In the genomic region with DNA sequence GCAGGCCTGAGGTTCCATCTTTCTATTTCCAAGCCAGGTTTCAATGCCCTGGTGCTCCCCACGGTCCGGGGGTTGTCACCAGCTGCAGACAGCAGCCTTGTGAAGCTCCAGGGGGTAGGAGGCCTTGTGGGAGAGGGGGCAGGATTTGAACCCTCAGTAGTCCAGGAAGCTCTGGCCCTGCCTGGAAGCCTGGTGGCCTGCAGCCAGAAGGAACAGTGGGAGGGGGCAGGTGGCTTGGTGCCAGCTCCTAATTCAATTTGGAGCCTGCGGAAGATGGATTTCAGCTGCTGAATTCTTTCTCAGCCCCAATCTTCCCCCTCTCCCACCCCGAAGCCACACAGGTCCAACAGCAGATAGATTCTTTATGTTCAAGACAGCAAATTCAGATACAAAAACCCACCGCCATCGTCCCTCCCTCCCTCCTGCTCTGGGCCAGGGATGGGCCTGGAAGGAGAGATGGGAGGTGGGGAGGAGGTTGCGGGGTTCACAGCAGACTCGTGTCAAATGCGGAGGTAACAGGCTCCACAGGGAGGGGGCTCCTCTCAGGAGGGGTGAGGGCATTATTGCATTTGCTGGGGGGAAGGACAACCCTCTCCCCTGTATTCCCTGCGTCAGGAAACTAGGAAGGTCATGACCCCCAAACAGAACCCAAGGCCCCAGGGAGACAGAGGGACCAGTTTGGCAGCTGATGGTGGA, we compare ENCODE assay signal across 2 cellular contexts.
TF ChIP-seq lines count a peak whose summit lies in the region.

No MANE protein-coding gene starts in this region.

TF ChIP-seq in IMR-90, 13 proteins besides CTCF, POLR2A, EP300 and RAD21:
- TF ChIP-seq MAZ (IDR thresholded peaks at IDR 0.05; ENCODE audit: borderline replicate concordance, low read depth, low read length) (no peak), CEBPB (IDR thresholded peaks at IDR 0.05; ENCODE audit: low read depth, low read length) (no peak), MXI1 (IDR thresholded peaks at IDR 0.05; ENCODE audit: borderline replicate concordance, low read depth, low read length) (no peak), CHD1 (IDR thresholded peaks at IDR 0.05; ENCODE audit: low read depth, low read length) (no peak), RCOR1 (IDR thresholded peaks at IDR 0.05; ENCODE audit: insufficient replicate concordance, low read length) (no peak), MAFK (IDR thresholded peaks at IDR 0.05; ENCODE audit: low read depth, low read length) (no peak), BHLHE40 (IDR thresholded peaks at IDR 0.05; ENCODE audit: low read depth, low read length) (no peak), RFX5 (IDR thresholded peaks at IDR 0.05; ENCODE audit: low read depth, low read length) (no peak), SMC3 (IDR thresholded peaks at IDR 0.05; ENCODE audit: low read depth, low read length) (no peak), NFE2L2 (IDR thresholded peaks at IDR 0.05; ENCODE audit: low read depth, low read length) (no peak), FOS (IDR thresholded peaks at IDR 0.05; ENCODE audit: low read depth, low read length) (no peak)
- TF ChIP-seq, protein P1, sequence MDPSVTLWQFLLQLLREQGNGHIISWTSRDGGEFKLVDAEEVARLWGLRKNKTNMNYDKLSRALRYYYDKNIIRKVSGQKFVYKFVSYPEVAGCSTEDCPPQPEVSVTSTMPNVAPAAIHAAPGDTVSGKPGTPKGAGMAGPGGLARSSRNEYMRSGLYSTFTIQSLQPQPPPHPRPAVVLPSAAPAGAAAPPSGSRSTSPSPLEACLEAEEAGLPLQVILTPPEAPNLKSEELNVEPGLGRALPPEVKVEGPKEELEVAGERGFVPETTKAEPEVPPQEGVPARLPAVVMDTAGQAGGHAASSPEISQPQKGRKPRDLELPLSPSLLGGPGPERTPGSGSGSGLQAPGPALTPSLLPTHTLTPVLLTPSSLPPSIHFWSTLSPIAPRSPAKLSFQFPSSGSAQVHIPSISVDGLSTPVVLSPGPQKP (IDR thresholded peaks at IDR 0.05; ENCODE audit: borderline replicate concordance, low read depth, low read length) = no peak
- TF ChIP-seq, protein P2, sequence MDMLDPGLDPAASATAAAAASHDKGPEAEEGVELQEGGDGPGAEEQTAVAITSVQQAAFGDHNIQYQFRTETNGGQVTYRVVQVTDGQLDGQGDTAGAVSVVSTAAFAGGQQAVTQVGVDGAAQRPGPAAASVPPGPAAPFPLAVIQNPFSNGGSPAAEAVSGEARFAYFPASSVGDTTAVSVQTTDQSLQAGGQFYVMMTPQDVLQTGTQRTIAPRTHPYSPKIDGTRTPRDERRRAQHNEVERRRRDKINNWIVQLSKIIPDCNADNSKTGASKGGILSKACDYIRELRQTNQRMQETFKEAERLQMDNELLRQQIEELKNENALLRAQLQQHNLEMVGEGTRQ (IDR thresholded peaks at IDR 0.05; ENCODE audit: low read depth, low read length) = no peak
TF ChIP-seq in IMR-90: peak in this region for 0.

TF ChIP-seq in K562, 482 proteins besides CTCF, POLR2A, EP300 and RAD21:
- TF ChIP-seq SRSF1 (IDR thresholded peaks at IDR 0.05; ENCODE audit: low read depth, low read length) (no peak), NFIC (IDR thresholded peaks at IDR 0.05) (peak; percentile 49), CBX2 (IDR thresholded peaks at IDR 0.05; ENCODE audit: insufficient read depth, low read length, poor library complexity, severe bottlenecking) (no peak), SMARCA4 (IDR thresholded peaks at IDR 0.05) (no peak), TCF3 (CRISPR knock-in tag; IDR thresholded peaks at IDR 0.05) (no peak), TEAD1 (CRISPR knock-in tag; IDR thresholded peaks at IDR 0.05) (no peak)
- TF ChIP-seq, protein P3, sequence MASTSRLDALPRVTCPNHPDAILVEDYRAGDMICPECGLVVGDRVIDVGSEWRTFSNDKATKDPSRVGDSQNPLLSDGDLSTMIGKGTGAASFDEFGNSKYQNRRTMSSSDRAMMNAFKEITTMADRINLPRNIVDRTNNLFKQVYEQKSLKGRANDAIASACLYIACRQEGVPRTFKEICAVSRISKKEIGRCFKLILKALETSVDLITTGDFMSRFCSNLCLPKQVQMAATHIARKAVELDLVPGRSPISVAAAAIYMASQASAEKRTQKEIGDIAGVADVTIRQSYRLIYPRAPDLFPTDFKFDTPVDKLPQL (IDR thresholded peaks at IDR 0.05; ENCODE audit: extremely low read depth, insufficient read length) = no peak
- TF ChIP-seq, protein P4, sequence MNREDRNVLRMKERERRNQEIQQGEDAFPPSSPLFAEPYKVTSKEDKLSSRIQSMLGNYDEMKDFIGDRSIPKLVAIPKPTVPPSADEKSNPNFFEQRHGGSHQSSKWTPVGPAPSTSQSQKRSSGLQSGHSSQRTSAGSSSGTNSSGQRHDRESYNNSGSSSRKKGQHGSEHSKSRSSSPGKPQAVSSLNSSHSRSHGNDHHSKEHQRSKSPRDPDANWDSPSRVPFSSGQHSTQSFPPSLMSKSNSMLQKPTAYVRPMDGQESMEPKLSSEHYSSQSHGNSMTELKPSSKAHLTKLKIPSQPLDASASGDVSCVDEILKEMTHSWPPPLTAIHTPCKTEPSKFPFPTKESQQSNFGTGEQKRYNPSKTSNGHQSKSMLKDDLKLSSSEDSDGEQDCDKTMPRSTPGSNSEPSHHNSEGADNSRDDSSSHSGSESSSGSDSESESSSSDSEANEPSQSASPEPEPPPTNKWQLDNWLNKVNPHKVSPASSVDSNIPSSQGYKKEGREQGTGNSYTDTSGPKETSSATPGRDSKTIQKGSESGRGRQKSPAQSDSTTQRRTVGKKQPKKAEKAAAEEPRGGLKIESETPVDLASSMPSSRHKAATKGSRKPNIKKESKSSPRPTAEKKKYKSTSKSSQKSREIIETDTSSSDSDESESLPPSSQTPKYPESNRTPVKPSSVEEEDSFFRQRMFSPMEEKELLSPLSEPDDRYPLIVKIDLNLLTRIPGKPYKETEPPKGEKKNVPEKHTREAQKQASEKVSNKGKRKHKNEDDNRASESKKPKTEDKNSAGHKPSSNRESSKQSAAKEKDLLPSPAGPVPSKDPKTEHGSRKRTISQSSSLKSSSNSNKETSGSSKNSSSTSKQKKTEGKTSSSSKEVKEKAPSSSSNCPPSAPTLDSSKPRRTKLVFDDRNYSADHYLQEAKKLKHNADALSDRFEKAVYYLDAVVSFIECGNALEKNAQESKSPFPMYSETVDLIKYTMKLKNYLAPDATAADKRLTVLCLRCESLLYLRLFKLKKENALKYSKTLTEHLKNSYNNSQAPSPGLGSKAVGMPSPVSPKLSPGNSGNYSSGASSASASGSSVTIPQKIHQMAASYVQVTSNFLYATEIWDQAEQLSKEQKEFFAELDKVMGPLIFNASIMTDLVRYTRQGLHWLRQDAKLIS (CRISPR knock-in tag; IDR thresholded peaks at IDR 0.05) = no peak
- TF ChIP-seq, protein P5, sequence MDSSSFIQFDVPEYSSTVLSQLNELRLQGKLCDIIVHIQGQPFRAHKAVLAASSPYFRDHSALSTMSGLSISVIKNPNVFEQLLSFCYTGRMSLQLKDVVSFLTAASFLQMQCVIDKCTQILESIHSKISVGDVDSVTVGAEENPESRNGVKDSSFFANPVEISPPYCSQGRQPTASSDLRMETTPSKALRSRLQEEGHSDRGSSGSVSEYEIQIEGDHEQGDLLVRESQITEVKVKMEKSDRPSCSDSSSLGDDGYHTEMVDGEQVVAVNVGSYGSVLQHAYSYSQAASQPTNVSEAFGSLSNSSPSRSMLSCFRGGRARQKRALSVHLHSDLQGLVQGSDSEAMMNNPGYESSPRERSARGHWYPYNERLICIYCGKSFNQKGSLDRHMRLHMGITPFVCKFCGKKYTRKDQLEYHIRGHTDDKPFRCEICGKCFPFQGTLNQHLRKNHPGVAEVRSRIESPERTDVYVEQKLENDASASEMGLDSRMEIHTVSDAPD (CRISPR knock-in tag; IDR thresholded peaks at IDR 0.05) = no peak
